ENCODE assay signal across 9 cellular contexts in genomic region chr11:68037481-68038225, GRCh38. TPM values are rescaled to one million over a fixed set of nuclear protein-coding genes. Genes with fewer than 3 reads are reported as not detected.
A peak's percentile ranks its signal among the peaks of the same experiment; 100 is the strongest.
DNase-seq lines count a peak whose midpoint lies in the region; ATAC-seq and TF ChIP-seq lines count a peak whose summit lies in the region.
"Had no signal": no experiment of that assay in that cellular context is flagged by ENCODE, and none has a peak within 500 bp of the region (broad histone marks: within the 10 kb centered on the region; RNA-seq: fewer than 3 reads in every experiment).

No MANE protein-coding gene starts in this region.

- ATAC-seq in IMR-90 (ENCODE audit: low read depth) (no peak), GM18502 (IDR thresholded peaks at IDR 0.05; ENCODE audit: poor library complexity, unreplicated experiment) (no peak), HG03108 (IDR thresholded peaks at IDR 0.05; ENCODE audit: unreplicated experiment) (no peak)
- no peak for ATAC-seq in central memory CD8-positive, alpha-beta T cell (replicated peaks; ENCODE audit: extremely low read depth, poor library complexity, severe bottlenecking)
- ATAC-seq in naive thymus-derived CD8-positive, alpha-beta T cell = no peak

- peak overlapping the region; percentile 20; the same call in 1 of the 2 replicates for H4K5ac ChIP-seq in IMR-90 (ENCODE audit: low read depth, low read length)

- no peak overlapping the region for H2BK20ac ChIP-seq in IMR-90 (ENCODE audit: low read depth, low read length)

- WGBS in IMR-90 (ENCODE audit: extremely low coverage in 2 of 2, insufficient read length in 1 of 2), 2 experiments = 82% methylated on average over 16 of the region's 20 CpGs; no CpG with 5 or more reads in 1 of the 2 experiments

- POLR2A ChIA-PET in IMR-90 (lab: Charles Lee; ENCODE audit: unreplicated experiment) = no interaction called here
- POLR2A ChIA-PET in naive thymus-derived CD8-positive, alpha-beta T cell (lab: Charles Lee) = interaction anchor here (0.5 to 2.6 kb wide), 4 partner anchors 11 to 294 kb away, joined by 3 to 8 read pairs (median 3); no protein-coding TSS in a partner anchor

- H4K91ac ChIP-seq in IMR-90 (ENCODE audit: insufficient read depth, low read depth, low read length) = peak overlapping the region; percentile 99; the same call in 1 of the 2 replicates

- peak overlapping the region; percentile 81 for H2BK5ac ChIP-seq in IMR-90 (ENCODE audit: low read depth, low read length, poor library complexity, severe bottlenecking)

- H3K4me2 ChIP-seq in IMR-90 (ENCODE audit: low read depth, low read length) = no peak overlapping the region

- no peak overlapping the region for H3K9ac ChIP-seq in IMR-90 (ENCODE audit: low read depth, low read length)

- H3K36me3 ChIP-seq in ACC112 (ENCODE audit: insufficient read depth, low read length) = peaks cover 6% of the 10 kb centered on the region; the same call in 1 of the 2 replicates
- H3K36me3 ChIP-seq in IMR-90 (ENCODE audit: control insufficient read depth, insufficient read depth, low read length) = peaks cover 18% of the 10 kb centered on the region; the same call in 1 of the 2 replicates

- H3K36me3 Mint-ChIP-seq in central memory CD8-positive, alpha-beta T cell (ENCODE audit: insufficient read depth) = peaks cover 10% of the 10 kb centered on the region
- H3K36me3 Mint-ChIP-seq in naive thymus-derived CD8-positive, alpha-beta T cell = peaks cover 0 to 14% (median 0%) of the 10 kb centered on the region in 3 donors

- H3K4me3 ChIP-seq in ACC112 (ENCODE audit: low read depth, low read length) (no peak overlapping the region; the same call in 1 of the 2 replicates), IMR-90 (ENCODE audit: insufficient read depth, low read depth, low read length) (no peak overlapping the region)

- H3K23ac ChIP-seq in IMR-90 (ENCODE audit: low read depth, low read length) = no peak overlapping the region

- H3K27me3 ChIP-seq in ACC112 (ENCODE audit: insufficient read depth, low read length) (no peaks in the 10 kb centered on the region), IMR-90 (ENCODE audit: control insufficient read depth, insufficient read depth, low read length) (no peaks in the 10 kb centered on the region)

- no peak for TF ChIP-seq RAD21 in IMR-90 (IDR thresholded peaks at IDR 0.05; ENCODE audit: low read length)

- H3K4me1 ChIP-seq in ACC112 (ENCODE audit: control insufficient read depth, insufficient read depth, low read length, unreplicated experiment) (peaks cover 19% of the 10 kb centered on the region), IMR-90 (ENCODE audit: control insufficient read depth, insufficient read depth, low read length) (peaks cover 20% of the 10 kb centered on the region)

- H3K9me3 ChIP-seq in IMR-90 (ENCODE audit: control insufficient read depth, insufficient read depth, low read length) = no peaks in the 10 kb centered on the region

- H3K4ac ChIP-seq in IMR-90 (ENCODE audit: low read depth, low read length) = no peak overlapping the region

- peaks cover 7 to 49% of the 10 kb centered on the region in 2 experiments; a peak in 3 of 4 replicates for H3K79me1 ChIP-seq in IMR-90 (ENCODE audit: low read depth in 1 of 2, low read length in 2 of 2)

- 0 out of 2 replicates have a peak overlapping the region, but pooled peaks have one; percentile 81 for H2AK5ac ChIP-seq in IMR-90 (ENCODE audit: low read depth, low read length)

- no peak overlapping the region for H3K56ac ChIP-seq in IMR-90 (ENCODE audit: extremely low read depth, insufficient read depth, low read length)

- H3K14ac ChIP-seq in IMR-90 (replicated peaks; ENCODE audit: low read depth, low read length) = no peak overlapping the region

- H3K27ac ChIP-seq in ACC112 (ENCODE audit: low read depth, low read length) = peak overlapping the region; percentile 82; the same call in 1 of the 2 replicates
- peak overlapping the region; percentile 85; the same call in 1 of the 2 replicates for H3K27ac ChIP-seq in IMR-90 (ENCODE audit: insufficient read depth, low read length)

- H3K4me1 Mint-ChIP-seq in central memory CD8-positive, alpha-beta T cell = peaks cover 37% of the 10 kb centered on the region
- H3K4me1 Mint-ChIP-seq in naive thymus-derived CD8-positive, alpha-beta T cell = peaks cover 15 to 43% (median 41%) of the 10 kb centered on the region in 4 donors

- intact Hi-C loops in IMR-90 (cut with micrococcal nuclease) = no loop called here

- dilution Hi-C loops in IMR-90 (cut with HindIII; ENCODE audit: low sequenced_read_pairs, unreplicated experiment) = no loop called here

- H3K18ac ChIP-seq in IMR-90 (ENCODE audit: low read depth, low read length) = no peak overlapping the region

- in situ Hi-C loops in IMR-90 (cut with MboI; ENCODE audit: low sequenced_read_pairs) = no loop called here

- H3K79me2 ChIP-seq in ACC112 (ENCODE audit: control insufficient read depth, insufficient read depth, low read length, unreplicated experiment) = peaks cover 47% of the 10 kb centered on the region

- CTCF ChIA-PET in IMR-90 (lab: Yijun Ruan, JAX) = no interaction called here

- H2BK120ac ChIP-seq in IMR-90 (ENCODE audit: low read depth, low read length) = no peak overlapping the region

- no peaks in the 10 kb centered on the region for H3K9me3 Mint-ChIP-seq in central memory CD8-positive, alpha-beta T cell
- no peaks in the 10 kb centered on the region for H3K9me3 Mint-ChIP-seq in naive thymus-derived CD8-positive, alpha-beta T cell

- no peaks in the 10 kb centered on the region; the same call in 1 of the 2 replicates for H4K20me1 ChIP-seq in IMR-90 (ENCODE audit: insufficient read depth, low read length)

- no peak overlapping the region for H2AFZ ChIP-seq in ACC112 (ENCODE audit: low read length, unreplicated experiment)
- no peak overlapping the region for H2AFZ ChIP-seq in IMR-90 (replicated peaks; ENCODE audit: low read length, poor library complexity)

- peak overlapping the region; percentile 97 for H3K27ac Mint-ChIP-seq in central memory CD8-positive, alpha-beta T cell (ENCODE audit: low read depth)
- H3K27ac Mint-ChIP-seq in naive thymus-derived CD8-positive, alpha-beta T cell = peak overlapping the region; percentile 66 to 95 (median 88)

- H2BK15ac ChIP-seq in IMR-90 (ENCODE audit: low read depth, low read length) = no peak overlapping the region

- peak overlapping the region; percentile 96 to 100 for H4K8ac ChIP-seq in IMR-90 (ENCODE audit: low read depth in 2 of 2, low read length in 2 of 2)

- no peak for DNase-seq in IMR-90
- DNase-seq in central memory CD8-positive, alpha-beta T cell (ENCODE audit: low spot score in 2 of 2) = no peak
- no peak for DNase-seq in naive thymus-derived CD8-positive, alpha-beta T cell
- DNase-seq in COLO668 (lab: John Stamatoyannopoulos, UW; ENCODE audit: unreplicated experiment) = no peak
- DNase-seq in NCI-H2196 (lab: John Stamatoyannopoulos, UW; ENCODE audit: unreplicated experiment) = no peak
- DNase-seq: NCI-H2029 treated with DMSO at 0.1 percent for 48 hours had no signal

- H3K4me3 Mint-ChIP-seq in central memory CD8-positive, alpha-beta T cell = peak overlapping the region; percentile 91
- H3K4me3 Mint-ChIP-seq in naive thymus-derived CD8-positive, alpha-beta T cell = peak overlapping the region; percentile 42 to 72 (median 57)

- no peaks in the 10 kb centered on the region for H3K9me1 ChIP-seq in IMR-90 (ENCODE audit: insufficient read depth, low read length)

- no TSS peak for BruUV-seq in IMR-90 (replicated peaks; lab: Mats Ljungman, UMichigan)

- no peak for TF ChIP-seq POLR2A in IMR-90 (IDR thresholded peaks at IDR 0.05; ENCODE audit: low read depth, low read length)

- no peak for TF ChIP-seq CTCF in IMR-90 (conservative IDR thresholded peaks at IDR 0.05; ENCODE audit: low read depth, low read length)

- H3K27me3 Mint-ChIP-seq in central memory CD8-positive, alpha-beta T cell = no peaks in the 10 kb centered on the region
- H3K27me3 Mint-ChIP-seq in naive thymus-derived CD8-positive, alpha-beta T cell = no peaks in the 10 kb centered on the region

- peak overlapping the region; percentile 94 for H2AK9ac ChIP-seq in IMR-90 (replicated peaks; ENCODE audit: low read depth, low read length, poor library complexity)

TF ChIP-seq in IMR-90, 13 proteins besides CTCF, POLR2A, EP300 and RAD21 (continues in another document):
- TF ChIP-seq BHLHE40 (IDR thresholded peaks at IDR 0.05; ENCODE audit: low read depth, low read length) = no peak
- no peak for TF ChIP-seq USF2 (IDR thresholded peaks at IDR 0.05; ENCODE audit: low read depth, low read length)

RNA-seq across cellular contexts. Expression of gene TCIRG1, which starts 1.2 kb away (rescaled TPM):
- total RNA-seq in IMR-90 (2012; rRNA removed) = 25.3 and 30.8 TPM in 2 replicates
- polyA plus RNA-seq in IMR-90 (2012; rRNA removed) = 117 and 148 TPM in 2 replicates
- polyA plus RNA-seq in IMR-90 (2012; cell fraction: cytosol; rRNA removed) = 31.2 and 68.1 TPM in 2 replicates
- 905 and 2,934 TPM in 2 replicates for polyA plus RNA-seq in IMR-90 (2012; cell fraction: nucleus; rRNA removed; ENCODE audit: low replicate concordance)
- total RNA-seq in naive thymus-derived CD8-positive, alpha-beta T cell = 100 to 1,000 TPM; 149 to 164 TPM
- polyA plus RNA-seq in naive thymus-derived CD8-positive, alpha-beta T cell = 10 to 100 TPM; 19.9 to 24.2 (median 20.9) TPM

RNA-seq across cellular contexts. Expression of gene NDUFS8, which starts 7.2 kb away (rescaled TPM):
- 80.0 and 85.9 TPM in 2 replicates for total RNA-seq in IMR-90 (2012; rRNA removed)
- polyA plus RNA-seq in IMR-90 (2012; rRNA removed) = 131 and 165 TPM in 2 replicates
- 305 and 345 TPM in 2 replicates for polyA plus RNA-seq in IMR-90 (2012; cell fraction: cytosol; rRNA removed)
- polyA plus RNA-seq in IMR-90 (2012; cell fraction: nucleus; rRNA removed; ENCODE audit: low replicate concordance) = 87.1 and 239 TPM in 2 replicates
- total RNA-seq in naive thymus-derived CD8-positive, alpha-beta T cell = 10 to 100 TPM; 81.5 to 92.9 TPM
- polyA plus RNA-seq in naive thymus-derived CD8-positive, alpha-beta T cell = 100 to 1,000 TPM; 184 to 203 (median 198) TPM

RNA-seq across cellular contexts. Expression of gene ALDH3B1, which starts 27.5 kb away (rescaled TPM):
- total RNA-seq in IMR-90 (2012; rRNA removed) = 11.8 and 11.9 TPM in 2 replicates
- 22.8 and 28.5 TPM in 2 replicates for polyA plus RNA-seq in IMR-90 (2012; rRNA removed)
- 18.0 and 34.9 TPM in 2 replicates for polyA plus RNA-seq in IMR-90 (2012; cell fraction: cytosol; rRNA removed)
- 29.6 and 66.4 TPM in 2 replicates for polyA plus RNA-seq in IMR-90 (2012; cell fraction: nucleus; rRNA removed; ENCODE audit: low replicate concordance)
- total RNA-seq in naive thymus-derived CD8-positive, alpha-beta T cell = under 1 TPM in 1 of 2 experiments, not detected in 1; 0.39 TPM
- under 1 TPM in 1 of 3 donors, not detected in 2; 0.09 TPM for polyA plus RNA-seq in naive thymus-derived CD8-positive, alpha-beta T cell

RNA-seq across cellular contexts. Expression of gene UNC93B1, which starts 33.8 kb away (rescaled TPM):
- 10.6 and 10.9 TPM in 2 replicates for total RNA-seq in IMR-90 (2012; rRNA removed)
- 18.8 and 19.2 TPM in 2 replicates for polyA plus RNA-seq in IMR-90 (2012; rRNA removed)
- polyA plus RNA-seq in IMR-90 (2012; cell fraction: cytosol; rRNA removed) = 10.1 and 28.4 TPM in 2 replicates
- 48.5 and 108 TPM in 2 replicates for polyA plus RNA-seq in IMR-90 (2012; cell fraction: nucleus; rRNA removed; ENCODE audit: low replicate concordance)
- 10 to 100 TPM; 15.1 to 17.4 TPM for total RNA-seq in naive thymus-derived CD8-positive, alpha-beta T cell
- polyA plus RNA-seq in naive thymus-derived CD8-positive, alpha-beta T cell = 10 to 100 TPM in 2 of 3 donors, 1 to 10 TPM in 1; 8.9 to 11.0 (median 10.8) TPM
